In the genomic region with DNA sequence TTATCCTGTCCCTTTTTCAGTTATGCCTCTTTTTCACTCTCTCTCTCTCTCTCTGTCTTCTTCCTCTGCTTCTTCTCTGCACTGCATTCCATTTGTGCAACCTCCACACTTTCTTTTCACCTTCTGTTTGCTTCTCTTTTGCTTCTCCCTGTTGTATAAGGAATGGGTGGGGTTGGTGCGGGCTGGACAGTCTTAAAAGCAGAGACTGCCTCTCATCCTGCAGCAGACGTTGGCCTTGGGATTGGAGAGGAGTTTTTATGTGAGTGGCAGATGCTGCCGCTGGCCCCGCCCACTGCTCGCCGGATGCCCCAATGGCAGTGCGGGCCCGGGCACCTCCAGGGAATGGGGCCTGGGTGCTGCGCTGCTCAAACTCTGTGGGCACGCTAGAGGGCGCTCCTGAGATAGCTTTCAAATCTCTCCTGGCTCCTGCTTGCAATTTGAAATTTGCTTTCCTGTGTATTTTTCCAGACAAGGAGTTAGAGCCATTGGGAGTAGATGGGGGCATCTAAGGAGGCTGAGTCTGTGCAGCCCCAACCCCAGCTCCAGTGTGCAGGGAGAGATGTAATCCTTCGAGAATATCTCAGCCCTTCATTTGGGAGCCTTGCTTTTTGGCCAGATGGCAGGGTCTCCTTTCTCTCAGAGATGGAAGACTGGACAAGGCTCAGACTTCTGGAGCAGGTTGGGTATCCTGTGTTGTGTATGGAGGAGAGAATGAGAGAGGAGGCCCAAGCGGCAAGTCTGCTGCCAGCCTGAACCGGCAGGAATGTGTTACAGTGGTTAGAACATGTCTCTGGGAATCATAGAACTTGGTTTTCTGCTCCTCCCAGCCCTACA, we compare ENCODE assay signal across 8 cellular contexts.
DNase-seq lines count a peak whose midpoint lies in the region; ATAC-seq and TF ChIP-seq lines count a peak whose summit lies in the region.

No MANE protein-coding gene starts in this region.

- no peak overlapping the region for H3K18ac ChIP-seq in neuronal stem cell (ENCODE audit: low read length)

- no peaks in the 10 kb centered on the region for H3K36me3 ChIP-seq in neuronal stem cell (replicated peaks in 1 of 2; ENCODE audit: control insufficient read depth in 2 of 2, insufficient read depth in 2 of 2, low read length in 2 of 2)

- H2BK120ac ChIP-seq in neuronal stem cell (ENCODE audit: low read depth, low read length): no peak overlapping the region

- peaks cover 12 to 17% of the 10 kb centered on the region in 2 donors for H3K4me1 ChIP-seq in neuronal stem cell (ENCODE audit: control insufficient read depth in 2 of 2, insufficient read depth in 1 of 2, low read depth in 1 of 2, low read length in 2 of 2)

- no peaks in the 10 kb centered on the region for H3K27me3 ChIP-seq in neuronal stem cell (ENCODE audit: control insufficient read depth in 3 of 3, insufficient read depth in 3 of 3, low read depth in 1 of 3, low read length in 3 of 3)

- H3K27ac ChIP-seq in neuronal stem cell (replicated peaks; ENCODE audit: low read length) (no peak overlapping the region), temporal lobe (ENCODE audit: low read depth, low read length) (peak overlapping the region; percentile 63)

- peak; percentile 88 for TF ChIP-seq CTCF in fibroblast of the aortic adventitia (IDR thresholded peaks at IDR 0.05; ENCODE audit: insufficient read depth, low read length)

- no peak overlapping the region for H2BK15ac ChIP-seq in neuronal stem cell (ENCODE audit: low read length)

- intact Hi-C loops in activated T-helper 1 cell treated with anti-CD3 and anti-CD28 coated beads, Interleukin-12 subunit alpha, Interleukin-12 subunit beta, Interleukin-2, Interleukin-4 antibody, amounts not matched to agents 30 ng/mL and 10 ng/mL and 1 ng/mL, durations not matched to agents 14 hours and 24 hours and 36 hours (cut with micrococcal nuclease): loop anchor here (1.0 to 2.0 kb wide), 2 partner anchors 44 to 66 kb away; no protein-coding TSS in a partner anchor

- H3K27me3 Mint-ChIP-seq in activated T-helper 1 cell treated with anti-CD3 and anti-CD28 coated beads, Interleukin-12 subunit alpha, Interleukin-12 subunit beta, Interleukin-2, Interleukin-4 antibody, amounts not matched to agents 30 ng/mL and 10 ng/mL and 1 ng/mL, durations not matched to agents 14 hours and 24 hours and 36 hours (ENCODE audit: insufficient read depth): no peaks in the 10 kb centered on the region

- no peak overlapping the region for H3K4ac ChIP-seq in neuronal stem cell (ENCODE audit: low read length)

- no CpG with 5 or more reads among the region's 14 CpGs for WGBS in neuronal stem cell (ENCODE audit: extremely low coverage in 2 of 2, insufficient read length in 2 of 2, insufficient replicate concordance in 1 of 2), 2 donors

- peak overlapping the region; percentile 1 for H2AK5ac ChIP-seq in neuronal stem cell (ENCODE audit: low read depth, low read length)

- peaks cover 33% of the 10 kb centered on the region for H3K36me3 Mint-ChIP-seq in activated T-helper 1 cell treated with anti-CD3 and anti-CD28 coated beads, Interleukin-12 subunit alpha, Interleukin-12 subunit beta, Interleukin-2, Interleukin-4 antibody, amounts not matched to agents 30 ng/mL and 10 ng/mL and 1 ng/mL, durations not matched to agents 14 hours and 24 hours and 36 hours (ENCODE audit: low read depth)

- no peak overlapping the region for H3K9ac ChIP-seq in neuronal stem cell (ENCODE audit: low read depth, low read length, poor library complexity)

- no peaks in the 10 kb centered on the region for H3K79me1 ChIP-seq in neuronal stem cell (ENCODE audit: low read depth, low read length)

- H3K4me3 ChIP-seq in fibroblast of the aortic adventitia (ENCODE audit: low read depth, low read length): peak overlapping the region; percentile 9
- no peak overlapping the region for H3K4me3 ChIP-seq in neuronal stem cell (ENCODE audit: low read length in 2 of 2)

- no peak overlapping the region for H3K4me3 Mint-ChIP-seq in activated T-helper 1 cell treated with anti-CD3 and anti-CD28 coated beads, Interleukin-12 subunit alpha, Interleukin-12 subunit beta, Interleukin-2, Interleukin-4 antibody, amounts not matched to agents 30 ng/mL and 10 ng/mL and 1 ng/mL, durations not matched to agents 14 hours and 24 hours and 36 hours

- H2AFZ ChIP-seq in neuronal stem cell (ENCODE audit: low read length): peak overlapping the region; percentile 91

- H3K4me2 ChIP-seq in neuronal stem cell (ENCODE audit: insufficient read depth, low read length, poor library complexity, severe bottlenecking): no peak overlapping the region

- no peak overlapping the region for H4K8ac ChIP-seq in neuronal stem cell (ENCODE audit: low read depth, low read length)

- H3K9me3 ChIP-seq in neuronal stem cell (replicated peaks in 1 of 2; ENCODE audit: control insufficient read depth in 2 of 2, insufficient read depth in 1 of 2, low read depth in 1 of 2, low read length in 2 of 2): no peaks in the 10 kb centered on the region

- no peak overlapping the region for H3K23ac ChIP-seq in neuronal stem cell (ENCODE audit: low read depth, low read length, poor library complexity)

- H3K9me3 Mint-ChIP-seq in activated T-helper 1 cell treated with anti-CD3 and anti-CD28 coated beads, Interleukin-12 subunit alpha, Interleukin-12 subunit beta, Interleukin-2, Interleukin-4 antibody, amounts not matched to agents 30 ng/mL and 10 ng/mL and 1 ng/mL, durations not matched to agents 14 hours and 24 hours and 36 hours: no peaks in the 10 kb centered on the region

- H3K14ac ChIP-seq in neuronal stem cell (ENCODE audit: low read length): no peak overlapping the region

- peak overlapping the region; percentile 73 for H3K27ac Mint-ChIP-seq in activated T-helper 1 cell treated with anti-CD3 and anti-CD28 coated beads, Interleukin-12 subunit alpha, Interleukin-12 subunit beta, Interleukin-2, Interleukin-4 antibody, amounts not matched to agents 30 ng/mL and 10 ng/mL and 1 ng/mL, durations not matched to agents 14 hours and 24 hours and 36 hours

- no peak overlapping the region for H2BK5ac ChIP-seq in neuronal stem cell (ENCODE audit: low read length)

- no peak overlapping the region for H2BK12ac ChIP-seq in neuronal stem cell (ENCODE audit: low read length)

- H3K4me1 Mint-ChIP-seq in activated T-helper 1 cell treated with anti-CD3 and anti-CD28 coated beads, Interleukin-12 subunit alpha, Interleukin-12 subunit beta, Interleukin-2, Interleukin-4 antibody, amounts not matched to agents 30 ng/mL and 10 ng/mL and 1 ng/mL, durations not matched to agents 14 hours and 24 hours and 36 hours (ENCODE audit: low read depth): peaks cover 57% of the 10 kb centered on the region

- peak; percentile 96 for DNase-seq in DMS79 treated with DMSO at 0.1 percent for 48 hours (lab: John Stamatoyannopoulos, UW)
- peak; percentile 86 for DNase-seq in LHCN-M2 (ENCODE audit: low read depth)
- peak; percentile 93 for DNase-seq in RPMI7951 (ENCODE audit: low read depth)
- DNase-seq in activated T-helper 1 cell treated with anti-CD3 and anti-CD28 coated beads, Interleukin-12 subunit alpha, Interleukin-12 subunit beta, Interleukin-2, Interleukin-4 antibody, amounts not matched to agents 30 ng/mL and 10 ng/mL and 1 ng/mL, durations not matched to agents 14 hours and 24 hours and 36 hours (ENCODE audit: low spot score): peak; percentile 56
- DNase-seq in fibroblast of the aortic adventitia (ENCODE audit: low read depth): peak; percentile 94
- peak; percentile 87 for DNase-seq in neuronal stem cell (ENCODE audit: low spot score)

- H4K91ac ChIP-seq in neuronal stem cell (ENCODE audit: low read depth, low read length, poor library complexity): peak overlapping the region; percentile 1

- ATAC-seq in GM21786 (IDR thresholded peaks at IDR 0.05; ENCODE audit: unreplicated experiment): peak; percentile 91
